ENCODE assay signal across 1 cellular context in genomic region chr16:89657442-89658220, GRCh38.
TF ChIP-seq lines count a peak whose summit lies in the region.

Gene CHMP1A (minus strand): TSS chr16:89657708. CDS start chr16:89657588, 120 bp downstream.
Gene SPATA33 (plus strand): TSS chr16:89657836. CDS start chr16:89657912, 76 bp downstream.

TF ChIP-seq in HepG2, 621 proteins besides CTCF, POLR2A, EP300 and RAD21 (continued from another document and continues in another):
- TF ChIP-seq RXRB (CRISPR knock-in tag; IDR thresholded peaks at IDR 0.05; ENCODE audit: borderline replicate concordance), result peak; percentile 27; the same call in 1 of the 2 replicates
- no peak; the same call in 1 of the 2 replicates for TF ChIP-seq ARNTL (CRISPR knock-in tag; IDR thresholded peaks at IDR 0.05)
- peak; percentile 98 for TF ChIP-seq ARNT2 (CRISPR knock-in tag; IDR thresholded peaks at IDR 0.05; ENCODE audit: low read depth)
- TF ChIP-seq NR2F1 (CRISPR knock-in tag; IDR thresholded peaks at IDR 0.05), result no peak; a peak in 1 of 4 replicates
- TF ChIP-seq ZNF775 (CRISPR knock-in tag; IDR thresholded peaks at IDR 0.05; ENCODE audit: borderline replicate concordance), result no peak
- TF ChIP-seq NCOR1 (IDR thresholded peaks at IDR 0.05; ENCODE audit: borderline replicate concordance, low read length), result no peak
- no peak for TF ChIP-seq HOXA7 (CRISPR knock-in tag; IDR thresholded peaks at IDR 0.05)
- peak; percentile 98 for TF ChIP-seq PHF8 (CRISPR knock-in tag; IDR thresholded peaks at IDR 0.05)
- TF ChIP-seq RORA (CRISPR knock-in tag; IDR thresholded peaks at IDR 0.05), result no peak
- 0 out of 2 replicates have a peak, but pooled peaks have one; percentile 63 for TF ChIP-seq BATF2 (CRISPR knock-in tag; IDR thresholded peaks at IDR 0.05)
- TF ChIP-seq SNAPC2 (CRISPR knock-in tag; IDR thresholded peaks at IDR 0.05), result no peak
- TF ChIP-seq TP53 (CRISPR knock-in tag; conservative IDR thresholded peaks at IDR 0.05), result peak; percentile 85; the same call in 1 of the 2 replicates
- no peak for TF ChIP-seq HMGA1 (CRISPR knock-in tag; conservative IDR thresholded peaks at IDR 0.05)
- TF ChIP-seq ZNF460 (CRISPR knock-in tag; IDR thresholded peaks at IDR 0.05; ENCODE audit: borderline replicate concordance), result no peak
- TF ChIP-seq PHF21A (CRISPR knock-in tag; IDR thresholded peaks at IDR 0.05), result no peak
- peak; percentile 90 for TF ChIP-seq THAP11 (CRISPR knock-in tag; IDR thresholded peaks at IDR 0.05)
- TF ChIP-seq STAG1 (CRISPR knock-in tag; IDR thresholded peaks at IDR 0.05), result no peak; the same call in 1 of the 2 replicates
- peak; percentile 31; the same call in 1 of the 2 replicates for TF ChIP-seq ZKSCAN8 (CRISPR knock-in tag; IDR thresholded peaks at IDR 0.05; ENCODE audit: borderline replicate concordance)
- TF ChIP-seq ZBTB46 (CRISPR knock-in tag; IDR thresholded peaks at IDR 0.05; ENCODE audit: borderline replicate concordance), result no peak
- TF ChIP-seq PHF20 (CRISPR knock-in tag; IDR thresholded peaks at IDR 0.05), result peak; percentile 92
- TF ChIP-seq MYPOP (CRISPR knock-in tag; IDR thresholded peaks at IDR 0.05), result peak; percentile 90
- no peak; the same call in 1 of the 2 replicates for TF ChIP-seq TEAD2 (CRISPR knock-in tag; IDR thresholded peaks at IDR 0.05)
- no peak for TF ChIP-seq PCBP2 (optimal IDR thresholded peaks at IDR 0.05; ENCODE audit: low read depth, low read length, poor library complexity, severe bottlenecking)
- TF ChIP-seq ZNF790 (CRISPR knock-in tag; IDR thresholded peaks at IDR 0.05; ENCODE audit: borderline replicate concordance), result peak; percentile 78; the same call in 1 of the 2 replicates
- TF ChIP-seq MED13 (CRISPR knock-in tag; IDR thresholded peaks at IDR 0.05), result peak; percentile 44; the same call in 1 of the 2 replicates
- peak; percentile 96; the same call in 1 of the 2 replicates for TF ChIP-seq NAIF1 (CRISPR knock-in tag; IDR thresholded peaks at IDR 0.05; ENCODE audit: borderline replicate concordance)
- no peak for TF ChIP-seq ZBTB37 (CRISPR knock-in tag; IDR thresholded peaks at IDR 0.05)
- TF ChIP-seq NFKBIZ (CRISPR knock-in tag; IDR thresholded peaks at IDR 0.05), result no peak
- TF ChIP-seq SMAD9 (CRISPR knock-in tag; IDR thresholded peaks at IDR 0.05), result 0 out of 2 replicates have a peak, but pooled peaks have one; percentile 55
- no peak for TF ChIP-seq ATF4 (CRISPR knock-in tag; IDR thresholded peaks at IDR 0.05)
- no peak for TF ChIP-seq GPBP1L1 (CRISPR knock-in tag; IDR thresholded peaks at IDR 0.05)
- TF ChIP-seq PBX3 (CRISPR knock-in tag; IDR thresholded peaks at IDR 0.05; ENCODE audit: borderline replicate concordance), result peak; percentile 42; the same call in 1 of the 2 replicates
- no peak for TF ChIP-seq SSRP1 (CRISPR knock-in tag; IDR thresholded peaks at IDR 0.05)
- TF ChIP-seq ZNF441 (CRISPR knock-in tag; IDR thresholded peaks at IDR 0.05; ENCODE audit: borderline replicate concordance), result peak; percentile 39
- TF ChIP-seq PAXIP1 (CRISPR knock-in tag; conservative IDR thresholded peaks at IDR 0.05), result peak; percentile 27; the same call in 1 of the 2 replicates
- TF ChIP-seq NFIB (CRISPR knock-in tag; IDR thresholded peaks at IDR 0.05; ENCODE audit: borderline replicate concordance), result no peak
- peak; percentile 10; the same call in 1 of the 2 replicates for TF ChIP-seq ZNF281 (CRISPR knock-in tag; IDR thresholded peaks at IDR 0.05; ENCODE audit: borderline replicate concordance)
- no peak for TF ChIP-seq DNMT3B (CRISPR knock-in tag; conservative IDR thresholded peaks at IDR 0.05)
- TF ChIP-seq HNF4G (IDR thresholded peaks at IDR 0.05; ENCODE audit: borderline replicate concordance, low read depth, low read length), result peak; percentile 11; the same call in 1 of the 2 replicates
- no peak; the same call in 1 of the 2 replicates for TF ChIP-seq HNF4G (CRISPR knock-in tag; IDR thresholded peaks at IDR 0.05; ENCODE audit: borderline replicate concordance, low read depth)
- no peak; the same call in 1 of the 2 replicates for TF ChIP-seq ZNF33B (CRISPR knock-in tag; IDR thresholded peaks at IDR 0.05)
- TF ChIP-seq ZNF263 (CRISPR knock-in tag; IDR thresholded peaks at IDR 0.05), result peak; percentile 51; the same call in 1 of the 2 replicates
- TF ChIP-seq ZNF619 (CRISPR knock-in tag; IDR thresholded peaks at IDR 0.05), result no peak
- TF ChIP-seq RFX5 (IDR thresholded peaks at IDR 0.05; ENCODE audit: low read depth, low read length), result no peak
- TF ChIP-seq NFYB (CRISPR knock-in tag; IDR thresholded peaks at IDR 0.05), result peak; percentile 21; the same call in 1 of the 2 replicates
- no peak; the same call in 1 of the 2 replicates for TF ChIP-seq ZSCAN12 (CRISPR knock-in tag; IDR thresholded peaks at IDR 0.05)
- peak; percentile 60 for TF ChIP-seq AGO1 (IDR thresholded peaks at IDR 0.05; ENCODE audit: low read depth, low read length, poor library complexity, severe bottlenecking)
- peak; percentile 55 for TF ChIP-seq TEAD3 (CRISPR knock-in tag; optimal IDR thresholded peaks at IDR 0.05; ENCODE audit: borderline replicate concordance)
- peak; percentile 40; the same call in 1 of the 2 replicates for TF ChIP-seq NFATC3 (CRISPR knock-in tag; IDR thresholded peaks at IDR 0.05)
- peak; percentile 84 for TF ChIP-seq ZNF639 (CRISPR knock-in tag; conservative IDR thresholded peaks at IDR 0.05)
- TF ChIP-seq CHD4 (IDR thresholded peaks at IDR 0.05; ENCODE audit: borderline replicate concordance, low read length), result no peak
- peak; percentile 96 for TF ChIP-seq RFX1 (IDR thresholded peaks at IDR 0.05)
- peak; percentile 53; the same call in 1 of the 2 replicates for TF ChIP-seq ARHGAP35 (CRISPR knock-in tag; IDR thresholded peaks at IDR 0.05; ENCODE audit: borderline replicate concordance)
